In the genomic region with DNA sequence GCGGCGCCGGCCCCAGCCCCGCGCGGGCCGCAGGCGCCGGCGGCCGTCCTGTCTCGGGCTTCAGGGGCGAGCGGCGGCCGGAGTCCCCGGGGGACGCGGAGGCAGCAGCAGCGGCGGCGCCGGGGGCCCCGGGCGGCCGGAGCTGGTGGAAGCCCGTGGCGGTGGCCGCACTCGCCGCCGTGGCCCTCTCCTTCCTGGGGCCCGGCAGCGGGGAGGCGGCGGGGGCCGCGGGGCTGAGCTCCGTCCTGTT, we compare ENCODE assay signal across 7 cellular contexts. TPM values are rescaled to one million over a fixed set of nuclear protein-coding genes. Genes with fewer than 3 reads are reported as not detected.
DNase-seq lines count a peak whose midpoint lies in the region; ATAC-seq and TF ChIP-seq lines count a peak whose summit lies in the region.
"Not testable (repeated sequence)": the region's sequence is repeated elsewhere in the genome, so short reads cannot be mapped to it uniquely, and the experiment has no call there.

No MANE protein-coding gene starts in this region.

- not testable (repeated sequence) for H2BK5ac ChIP-seq in H9 (ENCODE audit: insufficient read length, low read length)

- H2BK15ac ChIP-seq in H9 (ENCODE audit: low read depth, low read length): not testable (repeated sequence)

- H3K9ac ChIP-seq in H9 (ENCODE audit: extremely low read depth, insufficient read length, low read length) (peak overlapping the region; percentile 53), SK-N-MC (ENCODE audit: insufficient read length) (peak overlapping the region; percentile 70)

- H3K9me3 ChIP-seq in H9 (ENCODE audit: control insufficient read depth, low read depth, low read length); SK-N-MC (ENCODE audit: low read depth, low read length); effector memory CD4-positive, alpha-beta T cell (ENCODE audit: control insufficient read depth, low read length): not testable (repeated sequence)

- H3K9me3 Mint-ChIP-seq in H9: not testable (repeated sequence)

- H3K23ac ChIP-seq in H9 (ENCODE audit: insufficient read length, low read depth, low read length): not testable (repeated sequence)

- not testable (repeated sequence) for H2BK120ac ChIP-seq in H9 (ENCODE audit: low read depth, low read length, poor library complexity, severe bottlenecking)

- not testable (repeated sequence) for H3K36me3 ChIP-seq in SK-N-MC (ENCODE audit: insufficient read depth, low read length); effector memory CD4-positive, alpha-beta T cell (ENCODE audit: control insufficient read depth, insufficient read depth, low read length); kidney epithelial cell (ENCODE audit: control insufficient read depth, insufficient read depth, low read length)

- H3K4ac ChIP-seq in H9 (ENCODE audit: low read depth, low read length): not testable (repeated sequence)

- DNase-seq in H9; SK-N-MC (ENCODE audit: low read depth, low spot score); effector memory CD4-positive, alpha-beta T cell; kidney epithelial cell (ENCODE audit: low read depth): not testable (repeated sequence)
- DNase-seq in sciatic nerve (ENCODE audit: low spot score): peak; percentile 63

- H3K4me3 Mint-ChIP-seq in H9: peak overlapping the region in 1 of 2 experiments; percentile 92; a peak in 1 of 5 replicates

- not testable (repeated sequence) for H3K14ac ChIP-seq in H9 (ENCODE audit: insufficient read depth, low read length)

- not testable (repeated sequence) for H3K27ac ChIP-seq in H9 (ENCODE audit: insufficient read length, low read depth, low read length); SK-N-MC
- peak overlapping the region; percentile 45 for H3K27ac ChIP-seq in effector memory CD4-positive, alpha-beta T cell (ENCODE audit: insufficient read depth, low read length, poor library complexity, severe bottlenecking)

- not testable (repeated sequence) for H2AFZ ChIP-seq in H9 (ENCODE audit: low read length)

- ATAC-seq in GM18868 (IDR thresholded peaks at IDR 0.05; ENCODE audit: unreplicated experiment) (peak; percentile 6), HG03432 (IDR thresholded peaks at IDR 0.05; ENCODE audit: unreplicated experiment) (peak; percentile 21)
- not testable (repeated sequence) for ATAC-seq in sciatic nerve

- H4K5ac ChIP-seq in H9 (ENCODE audit: insufficient read length, low read depth, low read length): not testable (repeated sequence)

- H3K79me2 ChIP-seq in H9 (ENCODE audit: insufficient read depth, low read length): not testable (repeated sequence)

- peaks cover 19% of the 10 kb centered on the region for H3K27me3 Mint-ChIP-seq in H9 (ENCODE audit: low read depth)

- H3K4me3 ChIP-seq in SK-N-MC (peak overlapping the region; percentile 95), kidney epithelial cell (ENCODE audit: low read depth, low read length) (peak overlapping the region; percentile 99)
- peak overlapping the region; percentile 56 for H3K4me3 ChIP-seq in effector memory CD4-positive, alpha-beta T cell (ENCODE audit: insufficient read depth, low read depth, low read length, poor library complexity, severe bottlenecking)

- not testable (repeated sequence) for H3K23me2 ChIP-seq in H9 (ENCODE audit: insufficient read length, low read depth, low read length, poor library complexity, severe bottlenecking)

- not testable (repeated sequence) for H4K8ac ChIP-seq in H9 (replicated peaks; ENCODE audit: insufficient read length, low read depth, low read length)

- H3K27me3 ChIP-seq in H9 (ENCODE audit: insufficient read depth, low read length); effector memory CD4-positive, alpha-beta T cell (replicated peaks; ENCODE audit: control insufficient read depth, insufficient read depth, low read length, poor library complexity, severe bottlenecking); kidney epithelial cell (ENCODE audit: control insufficient read depth, insufficient read depth, low read length): not testable (repeated sequence)

- not testable (repeated sequence) for H4K20me1 ChIP-seq in H9 (ENCODE audit: control insufficient read depth, insufficient read depth, insufficient read length)

- not testable (repeated sequence) for H2BK20ac ChIP-seq in H9 (ENCODE audit: low read depth, low read length, poor library complexity, severe bottlenecking)

- intact Hi-C loops in sciatic nerve (cut with DNase I): not testable (repeated sequence)

- TF ChIP-seq CTCF in H9 (conservative IDR thresholded peaks at IDR 0.05); kidney epithelial cell (IDR thresholded peaks at IDR 0.05; ENCODE audit: insufficient read depth, low read length, poor library complexity, severe bottlenecking): not testable (repeated sequence)

- peaks cover 32 to 43% of the 10 kb centered on the region in 2 experiments for H3K4me1 Mint-ChIP-seq in H9

- H2BK12ac ChIP-seq in H9 (ENCODE audit: insufficient read length, low read depth, low read length): not testable (repeated sequence)

- not testable (repeated sequence) for H3K4me2 ChIP-seq in H9 (ENCODE audit: insufficient read depth, insufficient read length, low read length)

- H4K91ac ChIP-seq in H9 (ENCODE audit: insufficient read length, low read depth, low read length): not testable (repeated sequence)

- not testable (repeated sequence) for H3T11ph ChIP-seq in H9 (ENCODE audit: low read length)

- H2AK5ac ChIP-seq in H9 (ENCODE audit: insufficient read length, low read length): not testable (repeated sequence)

- WGBS in H9 (ENCODE audit: extremely low coverage, insufficient read length, low lambda C conversion rate): no CpG with 5 or more reads among the region's 39 CpGs

- not testable (repeated sequence) for H3K4me1 ChIP-seq in H9 (ENCODE audit: insufficient read depth, low read length)
- peaks cover 24% of the 10 kb centered on the region for H3K4me1 ChIP-seq in effector memory CD4-positive, alpha-beta T cell (ENCODE audit: control insufficient read depth, insufficient read depth, low read length, poor library complexity, severe bottlenecking)

- H3K36me3 Mint-ChIP-seq in H9 (ENCODE audit: insufficient read depth in 1 of 3, low read depth in 3 of 3): not testable (repeated sequence)

- H3K56ac ChIP-seq in H9 (ENCODE audit: insufficient read length, low read depth, low read length): not testable (repeated sequence)

- not testable (repeated sequence) for H3K18ac ChIP-seq in H9 (ENCODE audit: insufficient read length, low read depth, low read length)

- not testable (repeated sequence) for H3K27ac Mint-ChIP-seq in H9

- not testable (repeated sequence) for H3K79me1 ChIP-seq in H9 (ENCODE audit: insufficient read depth, low read depth, low read length, poor library complexity, severe bottlenecking)

RNA-seq across cellular contexts. Expression of gene SNX25, which starts 0.4 kb away (rescaled TPM):
- total RNA-seq in H9 (2021): 24.4 and 28.2 TPM in 2 replicates
- 15.5 and 15.7 TPM in 2 replicates for total RNA-seq in kidney epithelial cell
- 33.6 TPM for total RNA-seq in sciatic nerve

RNA-seq across cellular contexts. Expression of gene CFAP97, which starts 6.0 kb away (rescaled TPM):
- total RNA-seq in H9 (2021) (36.1 and 39.3 TPM in 2 replicates), kidney epithelial cell (31.2 and 32.5 TPM in 2 replicates), sciatic nerve (44.8 TPM)
